ENCODE assay signal across 11 cellular contexts in the genomic region with DNA sequence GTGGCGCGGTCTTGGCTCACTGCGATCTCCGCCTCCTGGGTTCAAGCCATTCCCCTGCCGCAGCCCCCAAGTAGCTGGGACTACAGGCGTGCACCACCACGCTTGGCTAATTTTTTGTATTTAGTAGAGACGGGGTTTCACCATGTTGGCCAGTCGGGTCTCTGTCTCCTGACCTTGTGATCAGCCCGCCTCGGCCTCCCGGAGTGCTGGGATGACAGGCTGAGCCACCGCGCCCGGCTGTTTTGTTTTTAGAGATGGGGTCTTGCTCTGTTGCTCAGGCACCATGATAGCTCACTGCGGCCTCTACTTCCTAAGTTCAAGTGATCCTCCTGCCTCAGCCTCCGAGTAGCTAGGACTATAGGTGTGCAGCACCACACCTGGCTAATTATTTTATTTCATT. TPM values are rescaled to one million over a fixed set of nuclear protein-coding genes. Genes with fewer than 3 reads are reported as not detected.
"Had no signal": no experiment of that assay in that cellular context is flagged by ENCODE, and none has a peak within 500 bp of the region (broad histone marks: within the 10 kb centered on the region; RNA-seq: fewer than 3 reads in every experiment).

No MANE protein-coding gene starts in this region.

- H3K4me1 Mint-ChIP-seq: GM23338 had no signal

- H3K4me3 Mint-ChIP-seq: GM23338, HFFc6 had no signal

- H3K4me2 ChIP-seq: GM23338 had no signal

- H3K4me3 ChIP-seq: GM23338, HAP-1, K562 had no signal

- H3K4me1 ChIP-seq: HAP-1 had no signal

- H3K9me3 Mint-ChIP-seq: GM23338, HFFc6 had no signal

- H3K27ac Mint-ChIP-seq: GM23338, HFFc6 had no signal

- H3K27ac ChIP-seq: HL-60 had no signal

- ATAC-seq: GM23338, HCT116, K562 had no signal

- DNase-seq: HFFc6, IMR-90, KG1 had no signal

- H3K9me3 ChIP-seq: HAP-1 had no signal

RNA-seq across cellular contexts. Expression of gene ZNF750, which starts 27.2 kb away (rescaled TPM):
- total RNA-seq: H1, H7, HFFc6, HT1080, IMR-90, K562 had no signal
